ENCODE assay signal across 14 cellular contexts in genomic region chr22:49760280-49760629, GRCh38.
DNase-seq lines count a peak whose midpoint lies in the region; ATAC-seq and TF ChIP-seq lines count a peak whose summit lies in the region.
"Had no signal": no experiment of that assay in that cellular context is flagged by ENCODE, and none has a peak within 500 bp of the region (broad histone marks: within the 10 kb centered on the region; RNA-seq: fewer than 3 reads in every experiment).

No MANE protein-coding gene starts in this region.

- H3K79me2 ChIP-seq in PC-3 (ENCODE audit: low read length): no peaks in the 10 kb centered on the region

- no TSS peak for BruUV-seq in PC-3 (replicated peaks; lab: Mats Ljungman, UMichigan)

- H3K9me3 Mint-ChIP-seq in activated naive CD4-positive, alpha-beta T cell treated with anti-CD3 and anti-CD28 coated beads, Interleukin-2, amount 10 ng/mL, durations not matched to agents 7 days and 5 days: no peaks in the 10 kb centered on the region
- H3K9me3 Mint-ChIP-seq: central memory CD8-positive, alpha-beta T cell had no signal

- no peak overlapping the region for H3K9ac ChIP-seq in PC-3 (ENCODE audit: low read length)

- H3K9me3 ChIP-seq in left ventricle myocardium inferior (replicated peaks): peaks cover 14% of the 10 kb centered on the region
- no peaks in the 10 kb centered on the region for H3K9me3 ChIP-seq in right cardiac atrium (ENCODE audit: control insufficient read depth, low read length)
- no peaks in the 10 kb centered on the region for H3K9me3 ChIP-seq in PC-3 (ENCODE audit: low read length)

- H3K4me3 ChIP-seq in left ventricle myocardium inferior (no peak overlapping the region), right cardiac atrium (ENCODE audit: low read length) (no peak overlapping the region), PC-3 (ENCODE audit: low read length) (no peak overlapping the region)
- H3K4me3 ChIP-seq: SJSA1, tibial nerve had no signal

- no peak for ATAC-seq in right cardiac atrium
- no peak for ATAC-seq in PC-3

- 54% methylated on average over 5 of the region's 5 CpGs for WGBS in right cardiac atrium

- H3K27me3 Mint-ChIP-seq in activated naive CD4-positive, alpha-beta T cell treated with anti-CD3 and anti-CD28 coated beads, Interleukin-2, amount 10 ng/mL, durations not matched to agents 7 days and 5 days: peaks cover 6% of the 10 kb centered on the region
- H3K27me3 Mint-ChIP-seq: central memory CD8-positive, alpha-beta T cell had no signal

- no peaks in the 10 kb centered on the region for H4K20me1 ChIP-seq in PC-3 (ENCODE audit: low read length)

- CTCF ChIA-PET in activated naive CD4-positive, alpha-beta T cell treated with anti-CD3 and anti-CD28 coated beads, Interleukin-2, amount 10 ng/mL, durations not matched to agents 7 days and 5 days (lab: Charles Lee): no interaction called here
- CTCF ChIA-PET in PC-3 (lab: Charles Lee): no interaction called here

- no peak for TF ChIP-seq CTCF in left ventricle myocardium inferior (IDR thresholded peaks at IDR 0.05; ENCODE audit: borderline replicate concordance)
- TF ChIP-seq CTCF in PC-3 (conservative IDR thresholded peaks at IDR 0.05; ENCODE audit: low read depth, low read length): no peak

- no peaks in the 10 kb centered on the region for H3K4me1 ChIP-seq in left ventricle myocardium inferior
- H3K4me1 ChIP-seq in right cardiac atrium (ENCODE audit: control insufficient read depth, insufficient read depth, low read length): no peaks in the 10 kb centered on the region
- no peaks in the 10 kb centered on the region for H3K4me1 ChIP-seq in PC-3 (ENCODE audit: insufficient read depth, low read length)
- H3K4me1 ChIP-seq: SJSA1, tibial nerve had no signal

- no peak overlapping the region for H3K27ac Mint-ChIP-seq in activated naive CD4-positive, alpha-beta T cell treated with anti-CD3 and anti-CD28 coated beads, Interleukin-2, amount 10 ng/mL, durations not matched to agents 7 days and 5 days

- H3K36me3 Mint-ChIP-seq in activated naive CD4-positive, alpha-beta T cell treated with anti-CD3 and anti-CD28 coated beads, Interleukin-2, amount 10 ng/mL, durations not matched to agents 7 days and 5 days: no peaks in the 10 kb centered on the region

- H3K27ac ChIP-seq in left ventricle myocardium inferior (replicated peaks) (no peak overlapping the region), right cardiac atrium (ENCODE audit: low read length) (no peak overlapping the region), PC-3 (ENCODE audit: low read length) (no peak overlapping the region)
- H3K27ac ChIP-seq: SJSA1, tibial nerve had no signal

- no peaks in the 10 kb centered on the region for H3F3A ChIP-seq in PC-3 (ENCODE audit: low read length, unreplicated experiment)

- H3K36me3 ChIP-seq in left ventricle myocardium inferior (no peaks in the 10 kb centered on the region), PC-3 (ENCODE audit: low read depth, low read length) (no peaks in the 10 kb centered on the region)
- H3K36me3 ChIP-seq: SJSA1, tibial nerve had no signal

- no peak overlapping the region for H3K4me2 ChIP-seq in PC-3 (ENCODE audit: low read length)

- H2AFZ ChIP-seq in PC-3 (ENCODE audit: low read length): no peak overlapping the region

- no peaks in the 10 kb centered on the region for H3K9me2 ChIP-seq in PC-3 (replicated peaks; ENCODE audit: low read length)

- DNase-seq in left ventricle myocardium inferior (peak; percentile 5), right cardiac atrium (no peak), NCI-H345 treated with DMSO at 0.1 percent for 48 hours (lab: John Stamatoyannopoulos, UW; ENCODE audit: unreplicated experiment) (peak; percentile 24), cerebellum (ENCODE audit: low spot score) (peak; percentile 51), hepatic stellate cell (ENCODE audit: low spot score) (no peak), PC-3 (no peak)
- DNase-seq in activated naive CD4-positive, alpha-beta T cell treated with anti-CD3 and anti-CD28 coated beads, Interleukin-2, amount 10 ng/mL, durations not matched to agents 7 days and 5 days: no peak
- no peak for DNase-seq in activated naive CD4-positive, alpha-beta T cell treated with anti-CD3 and anti-CD28 coated beads, Interleukin-2, amount 50 U/mL, for 16 hours
- DNase-seq: activated CD4-positive, alpha-beta T cell treated with anti-CD3 and anti-CD28 coated beads for 4 hours; activated gamma-delta T cell treated with Interleukin-2 at 50 U/mL for 16 hours; NCI-H446 had no signal

- H3K27me3 ChIP-seq in left ventricle myocardium inferior (ENCODE audit: low read depth) (peaks cover 24% of the 10 kb centered on the region), right cardiac atrium (ENCODE audit: control insufficient read depth, insufficient read depth) (no peaks in the 10 kb centered on the region), PC-3 (ENCODE audit: low read length) (no peaks in the 10 kb centered on the region)
- H3K27me3 ChIP-seq: SJSA1, tibial nerve had no signal

- H3K4me3 Mint-ChIP-seq in activated naive CD4-positive, alpha-beta T cell treated with anti-CD3 and anti-CD28 coated beads, Interleukin-2, amount 10 ng/mL, durations not matched to agents 7 days and 5 days: no peak overlapping the region
- H3K4me3 Mint-ChIP-seq: central memory CD8-positive, alpha-beta T cell had no signal

- peaks cover 19% of the 10 kb centered on the region for H3K4me1 Mint-ChIP-seq in activated naive CD4-positive, alpha-beta T cell treated with anti-CD3 and anti-CD28 coated beads, Interleukin-2, amount 10 ng/mL, durations not matched to agents 7 days and 5 days

- intact Hi-C loops in left ventricle myocardium inferior (cut with micrococcal nuclease): no loop called here
- intact Hi-C loops in right cardiac atrium (cut with DNase I): loop anchor here in 2 of 4 donors (10.0 kb wide), 2 partner anchors 145 to 155 kb away; partner anchors contain the start of genes ALG12 (in 1 of the 2) and CRELD2 (in 1 of the 2)
- intact Hi-C loops in PC-3 (cut with micrococcal nuclease): no loop called here

- POLR2A ChIA-PET in PC-3 (lab: Charles Lee; ENCODE audit: unreplicated experiment): no interaction called here

Comparison
In these comparisons a context has a peak if more than half of its experiments do, and no peak if none do; other contexts are left out.
1. DNase-seq: peak in left ventricle myocardium inferior (single experiment), NCI-H345 treated with DMSO at 0.1 percent for 48 hours (single experiment) and cerebellum (single experiment); none in right cardiac atrium (0 of 3), activated naive CD4-positive, alpha-beta T cell treated with anti-CD3 and anti-CD28 coated beads, Interleukin-2, amount 10 ng/mL, durations not matched to agents 7 days and 5 days (single experiment), hepatic stellate cell (single experiment), PC-3 (single experiment) and activated naive CD4-positive, alpha-beta T cell treated with anti-CD3 and anti-CD28 coated beads, Interleukin-2, amount 50 U/mL, for 16 hours (single experiment).